ENCODE assay signal across 22 cellular contexts in the genomic region with DNA sequence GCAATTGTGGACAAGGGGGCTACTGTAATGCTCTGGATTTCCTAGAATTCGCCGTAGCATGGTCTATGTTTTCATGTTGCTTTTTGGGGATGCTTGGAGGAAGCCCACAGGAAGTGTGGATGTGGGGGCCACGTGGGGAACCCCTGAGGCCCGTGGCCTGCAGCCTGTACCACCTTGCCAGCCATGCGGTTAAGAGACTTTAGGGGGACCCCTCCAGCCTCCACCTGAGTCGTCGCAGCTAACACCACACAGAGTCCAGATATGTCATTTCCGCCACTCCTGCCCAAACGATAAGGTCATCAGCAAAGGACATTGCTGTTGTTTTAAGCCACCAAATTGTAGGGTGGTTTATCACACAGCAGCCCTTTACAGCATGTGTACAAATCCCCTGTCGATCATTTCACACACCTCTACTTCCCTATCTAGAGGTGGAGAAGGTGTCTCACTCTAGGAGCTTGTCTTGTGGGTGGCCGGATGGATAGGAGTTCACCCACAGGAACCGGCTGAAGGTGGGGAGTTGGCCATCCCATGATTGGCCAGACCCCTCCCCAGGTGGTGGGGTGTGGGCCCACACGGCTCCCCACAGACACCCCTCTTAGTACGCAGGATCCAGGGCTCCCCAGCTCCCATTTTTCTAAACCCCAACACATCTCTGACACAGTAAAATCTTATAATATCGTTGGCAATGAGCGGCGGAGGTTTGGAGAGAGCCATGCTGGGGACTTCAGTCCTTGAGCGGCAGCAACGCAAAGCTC.
"Had no signal": no experiment of that assay in that cellular context is flagged by ENCODE, and none has a peak within 500 bp of the region (broad histone marks: within the 10 kb centered on the region; RNA-seq: fewer than 3 reads in every experiment).

No MANE protein-coding gene starts in this region.

- H3K4me1 ChIP-seq: SJSA1 had no signal

- H3K4me3 ChIP-seq: SJSA1, SK-N-MC had no signal

- H3K27ac ChIP-seq: HL-60, SJSA1, SK-N-MC had no signal

- FAIRE-seq: HTR-8/SVneo, RCC 7860 had no signal

- DNase-seq: KBM-7, MM.1S, NCI-H1092 treated with DMSO at 0.1 percent for 48 hours, NCI-H1436, NCI-H187, NCI-H2029, NCI-H2081 treated with DMSO at 0.1 percent for 48 hours, NCI-H2171, NCI-H226, NCI-H446, NCI-H510A, NCI-H524 treated with DMSO at 0.1 percent for 48 hours, NCI-H69, NCI-H774, Right ventricle myocardium superior, RPMI8226, SIG-M5 had no signal

- H3K36me3 ChIP-seq: SJSA1 had no signal
